Comparison of ENCODE assay signal across 1 cellular context in genomic region chr17:31534223-31534888, GRCh38.
TF ChIP-seq lines count a peak whose summit lies in the region.

No MANE protein-coding gene starts in this region.

TF ChIP-seq in endothelial cell of umbilical vein, 7 proteins besides CTCF, POLR2A, EP300 and RAD21 (continued from another document):
- TF ChIP-seq GATA2 (IDR thresholded peaks at IDR 0.05; ENCODE audit: insufficient read depth, insufficient read length, low read depth, low read length), result no peak
TF ChIP-seq in endothelial cell of umbilical vein: peak in this region for 0.
